ENCODE assay signal across 24 cellular contexts in the genomic region with DNA sequence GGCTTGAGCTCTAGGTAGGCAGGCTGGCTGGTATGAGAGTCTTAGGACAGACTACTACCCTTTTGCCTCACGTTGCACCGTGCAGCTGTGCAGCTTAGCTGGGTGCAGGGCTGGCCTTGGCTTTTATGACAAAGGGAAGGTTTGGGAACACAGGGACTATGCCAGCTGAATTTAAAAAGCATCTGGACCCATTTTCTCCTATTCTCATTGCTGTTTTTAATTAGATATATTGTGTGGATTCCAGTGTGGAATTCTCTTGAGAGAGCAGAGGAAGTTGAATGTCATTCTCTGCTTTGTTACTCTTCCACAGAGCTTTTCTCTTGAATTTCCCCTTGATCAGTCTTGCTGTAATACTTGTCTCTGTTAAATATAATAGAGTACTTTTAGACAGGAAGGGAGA.
DNase-seq lines count a peak whose midpoint lies in the region; FAIRE-seq and TF ChIP-seq lines count a peak whose summit lies in the region.
"Had no signal": no experiment of that assay in that cellular context is flagged by ENCODE, and none has a peak within 500 bp of the region (broad histone marks: within the 10 kb centered on the region; RNA-seq: fewer than 3 reads in every experiment).

No MANE protein-coding gene starts in this region.

- no peak overlapping the region for H3K4ac ChIP-seq in trophoblast cell (ENCODE audit: low read depth, low read length)

- no peak overlapping the region for H3K18ac ChIP-seq in trophoblast cell (ENCODE audit: low read length)

- no TSS peak for BruUV-seq in endothelial cell of umbilical vein (replicated peaks; lab: Mats Ljungman, UMichigan)

- no peak overlapping the region for H3K14ac ChIP-seq in trophoblast cell (ENCODE audit: low read length)

- H2AFZ ChIP-seq in endothelial cell of umbilical vein (ENCODE audit: low read depth, low read length) (no peak overlapping the region), trophoblast cell (ENCODE audit: insufficient read depth, low read length, poor library complexity) (no peak overlapping the region)

- no peak overlapping the region for H2BK120ac ChIP-seq in trophoblast cell (ENCODE audit: insufficient read depth, low read length, poor library complexity)

- TF ChIP-seq CTCF in AG10803 (conservative IDR thresholded peaks at IDR 0.05; ENCODE audit: low read length) (no peak), endothelial cell of umbilical vein (IDR thresholded peaks at IDR 0.05; ENCODE audit: extremely low read depth in 1 of 2, insufficient read depth in 1 of 2, low read depth in 1 of 2, low read length in 2 of 2) (no peak), right atrium auricular region (IDR thresholded peaks at IDR 0.05) (no peak)

- peak overlapping the region; percentile 20 for H3K23ac ChIP-seq in trophoblast cell (ENCODE audit: low read length)

- intact Hi-C loops in endothelial cell of umbilical vein (cut with micrococcal nuclease), result no loop called here

- H3K4me2 ChIP-seq in endothelial cell of umbilical vein (ENCODE audit: insufficient read depth, low read length) (no peak overlapping the region), trophoblast cell (ENCODE audit: low read length) (no peak overlapping the region)
- H3K4me2 ChIP-seq: BLaER1 had no signal

- dilution Hi-C loops in endothelial cell of umbilical vein (cut with MboI; ENCODE audit: extremely low pct_ligation_motif_present, low sequenced_read_pairs), result no loop called here

- H3K36me3 ChIP-seq in endothelial cell of umbilical vein (ENCODE audit: control insufficient read depth in 2 of 2, extremely low read depth in 1 of 2, insufficient read depth in 2 of 2, low read length in 2 of 2), result no peaks in the 10 kb centered on the region
- no peaks in the 10 kb centered on the region for H3K36me3 ChIP-seq in trophoblast cell (ENCODE audit: control insufficient read depth in 1 of 2, insufficient read depth in 2 of 2, low read length in 2 of 2)
- no peaks in the 10 kb centered on the region for H3K36me3 ChIP-seq in right atrium auricular region
- H3K36me3 ChIP-seq: BE2C, BLaER1 had no signal

- H3K27ac ChIP-seq in endothelial cell of umbilical vein (ENCODE audit: insufficient read depth, low read depth, low read length) (no peak overlapping the region), trophoblast cell (ENCODE audit: low read depth, low read length) (no peak overlapping the region), right atrium auricular region (no peak overlapping the region)
- H3K27ac ChIP-seq: BLaER1 had no signal

- no peaks in the 10 kb centered on the region for H3K9me1 ChIP-seq in endothelial cell of umbilical vein (replicated peaks; ENCODE audit: control insufficient read depth, extremely low read depth, insufficient read depth, low read length)

- H3K79me1 ChIP-seq in trophoblast cell (ENCODE audit: low read length), result no peaks in the 10 kb centered on the region

- H4K91ac ChIP-seq in trophoblast cell (ENCODE audit: low read depth, low read length), result no peak overlapping the region

- FAIRE-seq in endothelial cell of umbilical vein (lab: Jason Lieb, UNC), result peak; percentile 28
- FAIRE-seq: A204.1, D721Med, G401.6, GM12891, GM19239 had no signal

- no peak for TF ChIP-seq POLR2A in endothelial cell of umbilical vein (IDR thresholded peaks at IDR 0.05; ENCODE audit: low read depth, low read length)

- no peak overlapping the region for H4K12ac ChIP-seq in trophoblast cell (ENCODE audit: low read depth, low read length)

- H3K79me2 ChIP-seq in endothelial cell of umbilical vein (ENCODE audit: control insufficient read depth, insufficient read depth, low read length) (no peaks in the 10 kb centered on the region), trophoblast cell (ENCODE audit: control insufficient read depth, insufficient read depth, low read length, poor library complexity) (no peaks in the 10 kb centered on the region)

- H4K8ac ChIP-seq in trophoblast cell (ENCODE audit: low read depth, low read length), result no peak overlapping the region

- H4K20me1 ChIP-seq in endothelial cell of umbilical vein (replicated peaks; ENCODE audit: control insufficient read depth, extremely low read depth, insufficient read depth, low read length), result no peaks in the 10 kb centered on the region
- H4K20me1 ChIP-seq: BLaER1 had no signal

- H2AK5ac ChIP-seq in trophoblast cell (ENCODE audit: low read length), result no peak overlapping the region

- H3K9me3 ChIP-seq in endothelial cell of umbilical vein (replicated peaks; ENCODE audit: control insufficient read depth, insufficient read depth, low read length) (no peaks in the 10 kb centered on the region), trophoblast cell (ENCODE audit: insufficient read depth, low read depth, low read length) (no peaks in the 10 kb centered on the region), right atrium auricular region (no peaks in the 10 kb centered on the region)
- H3K9me3 ChIP-seq: BE2C, BLaER1, Caco-2 had no signal

- no CpG with 5 or more reads among the region's 2 CpGs for WGBS in trophoblast cell (ENCODE audit: extremely low coverage, insufficient coverage, insufficient read length)

- H3K4me3 ChIP-seq in AG10803 (ENCODE audit: low read length), result no peak overlapping the region
- no peak overlapping the region for H3K4me3 ChIP-seq in endothelial cell of umbilical vein (replicated peaks in 1 of 3; ENCODE audit: insufficient read depth in 1 of 3, low read depth in 1 of 3, low read length in 3 of 3)
- H3K4me3 ChIP-seq in trophoblast cell (ENCODE audit: low read depth, low read length), result peak overlapping the region; percentile 26
- no peak overlapping the region for H3K4me3 ChIP-seq in right atrium auricular region
- H3K4me3 ChIP-seq: BLaER1 had no signal

- H3K9ac ChIP-seq in endothelial cell of umbilical vein (replicated peaks; ENCODE audit: extremely low read depth, insufficient read depth, low read length) (no peak overlapping the region), trophoblast cell (ENCODE audit: low read length) (no peak overlapping the region)
- H3K9ac ChIP-seq: BLaER1 had no signal

- H3K4me1 ChIP-seq in endothelial cell of umbilical vein (ENCODE audit: control insufficient read depth, extremely low read depth, insufficient read depth, low read length) (no peaks in the 10 kb centered on the region), trophoblast cell (ENCODE audit: control insufficient read depth in 1 of 2, insufficient read depth in 2 of 2, low read length in 2 of 2) (no peaks in the 10 kb centered on the region), right atrium auricular region (no peaks in the 10 kb centered on the region)
- H3K4me1 ChIP-seq: BLaER1, Caco-2 had no signal

- no peak overlapping the region for H2BK12ac ChIP-seq in trophoblast cell (ENCODE audit: low read length)

- peak; percentile 60 for DNase-seq in AG10803 (ENCODE audit: low read depth)
- DNase-seq in endothelial cell of umbilical vein (ENCODE audit: low read depth, low spot score), result no peak
- peak; percentile 60 for DNase-seq in fibroblast of gingiva (ENCODE audit: low read depth)
- no peak for DNase-seq in trophoblast cell
- DNase-seq in activated CD4-positive, alpha-beta T cell treated with anti-CD3 and anti-CD28 coated beads for 1 hour, result no peak
- DNase-seq in right atrium auricular region (ENCODE audit: low spot score), result no peak
- DNase-seq in dermis blood vessel endothelial cell, result no peak
- no peak for DNase-seq in activated naive CD4-positive, alpha-beta T cell treated with anti-CD3 and anti-CD28 coated beads, Interleukin-2, amount 50 U/mL, for 16 hours
- DNase-seq: 8988T; BE2C; C1 segment of cervical spinal cord; Caco-2; Calu3; CD4-positive, alpha-beta memory T cell; CD4-positive, CD25-positive, alpha-beta regulatory T cell; CD8-positive, alpha-beta memory T cell; DMS79 treated with DMSO at 0.1 percent for 48 hours; GF-D8 had no signal

- POLR2A ChIA-PET in endothelial cell of umbilical vein (lab: Charles Lee), result no interaction called here

- H3K27me3 ChIP-seq in endothelial cell of umbilical vein (ENCODE audit: control insufficient read depth in 2 of 2, insufficient read depth in 2 of 2, low read length in 2 of 2) (peaks cover 0 to 2% of the 10 kb centered on the region in 2 experiments), trophoblast cell (ENCODE audit: insufficient read depth, low read length) (no peaks in the 10 kb centered on the region), right atrium auricular region (no peaks in the 10 kb centered on the region)
- H3K27me3 ChIP-seq: BE2C, BLaER1 had no signal

- CTCF ChIA-PET in endothelial cell of umbilical vein (lab: Charles Lee), result interaction anchor here (0.9 kb wide), 1 partner anchor 241 kb away, joined by 3 read pairs; no protein-coding TSS in a partner anchor

- no peak overlapping the region for H2BK5ac ChIP-seq in trophoblast cell (ENCODE audit: low read depth, low read length, poor library complexity)

TF ChIP-seq in endothelial cell of umbilical vein, 7 proteins besides CTCF, POLR2A, EP300 and RAD21:
- no peak for TF ChIP-seq EZH2 (IDR thresholded peaks at IDR 0.05; ENCODE audit: borderline replicate concordance, low read depth, low read length, severe bottlenecking)
- TF ChIP-seq POLR2AphosphoS5 (IDR thresholded peaks at IDR 0.05; ENCODE audit: insufficient read depth, low read depth, low read length), result no peak
- no peak for TF ChIP-seq GATA2 (IDR thresholded peaks at IDR 0.05; ENCODE audit: insufficient read depth, insufficient read length, low read depth, low read length)
- TF ChIP-seq MYC (IDR thresholded peaks at IDR 0.05; ENCODE audit: low read depth, low read length), result no peak
- TF ChIP-seq FOS (IDR thresholded peaks at IDR 0.05; ENCODE audit: borderline replicate concordance, insufficient read depth, low read length), result no peak
- TF ChIP-seq JUN (IDR thresholded peaks at IDR 0.05; ENCODE audit: borderline replicate concordance, insufficient read depth, insufficient read length, low read depth), result no peak
- TF ChIP-seq, protein P1, sequence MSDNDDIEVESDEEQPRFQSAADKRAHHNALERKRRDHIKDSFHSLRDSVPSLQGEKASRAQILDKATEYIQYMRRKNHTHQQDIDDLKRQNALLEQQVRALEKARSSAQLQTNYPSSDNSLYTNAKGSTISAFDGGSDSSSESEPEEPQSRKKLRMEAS (IDR thresholded peaks at IDR 0.05; ENCODE audit: insufficient read depth, insufficient read length), result no peak

Comparison
In these comparisons a context has a peak if more than half of its experiments do, and no peak if none do; other contexts are left out.
1. DNase-seq: peak in AG10803 (single experiment) and fibroblast of gingiva (single experiment); none in endothelial cell of umbilical vein (single experiment), trophoblast cell (0 of 2), activated CD4-positive, alpha-beta T cell treated with anti-CD3 and anti-CD28 coated beads for 1 hour (single experiment), right atrium auricular region (single experiment), dermis blood vessel endothelial cell (single experiment) and activated naive CD4-positive, alpha-beta T cell treated with anti-CD3 and anti-CD28 coated beads, Interleukin-2, amount 50 U/mL, for 16 hours (single experiment).